In genomic region chr9:36135791-36136276, GRCh38 we compare ENCODE assay signal across 8 cellular contexts. TPM values are rescaled to one million over a fixed set of nuclear protein-coding genes. Genes with fewer than 3 reads are reported as not detected.
A peak's percentile ranks its signal among the peaks of the same experiment; 100 is the strongest.
DNase-seq lines count a peak whose midpoint lies in the region; ATAC-seq, FAIRE-seq and TF ChIP-seq lines count a peak whose summit lies in the region.

No MANE protein-coding gene starts in this region.

- TF ChIP-seq POLR2A in A549 (IDR thresholded peaks at IDR 0.05; ENCODE audit: low read length): no peak

- WGBS in A549 (ENCODE audit: missing lambda C conversion rate): 31% methylated on average over 16 of the region's 18 CpGs

- H3K9me3 ChIP-seq in A549: no peaks in the 10 kb centered on the region
- no peaks in the 10 kb centered on the region for H3K9me3 ChIP-seq in muscle layer of colon (ENCODE audit: low read length)

- H3K4me3 ChIP-seq in A549 (peak overlapping the region; percentile 78), HL-60 (replicated peaks; ENCODE audit: insufficient read depth, low read length) (peak overlapping the region; percentile 58), choroid plexus epithelial cell (ENCODE audit: low read depth, low read length) (peak overlapping the region; percentile 59), muscle layer of colon (ENCODE audit: low read depth in 1 of 2, low read length in 2 of 2) (peak overlapping the region; percentile 89 to 98)

- H3K9ac ChIP-seq in muscle layer of colon (ENCODE audit: low read length): peak overlapping the region; percentile 15

- FAIRE-seq in A549 (lab: Jason Lieb, UNC): no peak

- H3K27me3 ChIP-seq in HL-60 (ENCODE audit: insufficient read depth, poor library complexity, severe bottlenecking) (no peaks in the 10 kb centered on the region), muscle layer of colon (ENCODE audit: control insufficient read depth in 1 of 2, insufficient read depth in 2 of 2, low read length in 2 of 2) (peaks cover 0 to 4% of the 10 kb centered on the region in 2 donors)

- POLR2A ChIA-PET in A549 (lab: Yijun Ruan, JAX): interaction anchor here (0.6 to 2.1 kb wide), 6 partner anchors 13 to 98 kb away, joined by 3 to 10 read pairs (median 4); no protein-coding TSS in a partner anchor

- H3K36me3 ChIP-seq in muscle layer of colon (ENCODE audit: insufficient read depth, low read length): no peaks in the 10 kb centered on the region

- TF ChIP-seq EP300 in A549 (IDR thresholded peaks at IDR 0.05): no peak

- H3K27ac ChIP-seq in A549 (peak overlapping the region; percentile 79 to 93), HL-60 (replicated peaks) (no peak overlapping the region), muscle layer of colon (ENCODE audit: low read depth, low read length) (peak overlapping the region; percentile 84)

- ATAC-seq in A549: peak; percentile 64 to 70; a peak in 5 of 6 replicates

- H3K4me2 ChIP-seq in A549: peak overlapping the region; percentile 87

- TF ChIP-seq CTCF in A549 (IDR thresholded peaks at IDR 0.05) (no peak), HL-60 (IDR thresholded peaks at IDR 0.05; ENCODE audit: insufficient read depth, low read length) (no peak), choroid plexus epithelial cell (conservative IDR thresholded peaks at IDR 0.05; ENCODE audit: low read depth, low read length) (no peak)

- CTCF ChIA-PET in A549 (lab: Yijun Ruan, JAX): interaction anchor here (1.0 to 9.9 kb wide), 6 partner anchors 13 to 44 kb away, joined by 3 to 176 read pairs (median 6); partner anchors contain the start of gene CCIN

- no peak for DNase-seq in A549 (ENCODE audit: low read depth in 1 of 2, low spot score in 1 of 2)
- DNase-seq in HL-60 (ENCODE audit: low read depth in 1 of 2, low spot score in 1 of 2): no peak
- DNase-seq in choroid plexus epithelial cell (ENCODE audit: low read depth): no peak
- DNase-seq in NCI-H1417 treated with DMSO at 0.1 percent for 48 hours (lab: John Stamatoyannopoulos, UW): no peak
- no peak for DNase-seq in NCI-H187 treated with DMSO at 0.1 percent for 48 hours (lab: John Stamatoyannopoulos, UW)
- no peak for DNase-seq in stimulated activated CD4-positive, alpha-beta T cell treated with anti-CD3 and anti-CD28 coated beads, Interleukin-1b, Interleukin-23, amount 100 ng/mL, for 48 hours
- no peak for DNase-seq in Kasumi-1 (lab: John Stamatoyannopoulos, UW)

- no peak for TF ChIP-seq RAD21 in A549 (conservative IDR thresholded peaks at IDR 0.05 in 1 of 2, IDR thresholded peaks at IDR 0.05 in 1 of 2)

- H3K4me1 ChIP-seq in A549 (peaks cover 9% of the 10 kb centered on the region; the same call in 1 of the 3 replicates), muscle layer of colon (ENCODE audit: insufficient read depth, low read length) (peaks cover 45% of the 10 kb centered on the region)

TF ChIP-seq in A549, 52 proteins besides CTCF, POLR2A, EP300 and RAD21:
- TF ChIP-seq KDM1A (IDR thresholded peaks at IDR 0.05; ENCODE audit: low read depth) (no peak), ZSCAN20 (CRISPR knock-in tag; IDR thresholded peaks at IDR 0.05) (no peak), MAX (IDR thresholded peaks at IDR 0.05) (no peak), HOXB13 (CRISPR knock-in tag; IDR thresholded peaks at IDR 0.05; ENCODE audit: low read depth) (no peak), GATA3 (IDR thresholded peaks at IDR 0.05; ENCODE audit: borderline replicate concordance) (no peak), E2F6 (IDR thresholded peaks at IDR 0.05; ENCODE audit: borderline replicate concordance, low read depth) (no peak), HEYL (CRISPR knock-in tag; IDR thresholded peaks at IDR 0.05) (no peak), ZFP36 (IDR thresholded peaks at IDR 0.05; ENCODE audit: borderline replicate concordance, partially characterized antibody) (no peak), RARB (CRISPR knock-in tag; IDR thresholded peaks at IDR 0.05) (no peak)

RNA-seq across cellular contexts. Expression of gene GLIPR2, which starts 0.7 kb away (rescaled TPM):
- polyA plus RNA-seq in A549 (2011; rRNA removed) (6.2 and 9.0 TPM in 2 replicates), A549 (2017; fragmentation: RNase III; extraction: RNeasy Plus Mini Kit Qiagen cat#74134 plus additional on column Dnase treatment) (13.5 to 16.9 TPM (median 16.0 TPM) in 3 replicates)
- 7.2 and 8.3 TPM in 2 replicates for polyA plus RNA-seq in A549 (2012; cell fraction: cytosol; rRNA removed)
- polyA plus RNA-seq in A549 (2012; cell fraction: nucleus; rRNA removed): 4.5 and 6.9 TPM in 2 replicates
- 7.5 and 7.9 TPM in 2 replicates for polyA minus RNA-seq in A549 (2011; rRNA and poly(A)+ RNA removed)

RNA-seq across cellular contexts. Expression of gene CCIN, which starts 33.4 kb away (rescaled TPM):
- polyA plus RNA-seq in A549 (2011; rRNA removed) (0.05 TPM in 1 of 2 replicates, not detected in the other), A549 (2017; fragmentation: RNase III; extraction: RNeasy Plus Mini Kit Qiagen cat#74134 plus additional on column Dnase treatment) (0.05 TPM in 2 of 3 replicates, not detected in the other)
- 0.06 and 0.09 TPM in 2 replicates for polyA plus RNA-seq in A549 (2012; cell fraction: cytosol; rRNA removed)
- 0.13 and 0.17 TPM in 2 replicates for polyA plus RNA-seq in A549 (2012; cell fraction: nucleus; rRNA removed)
- polyA minus RNA-seq in A549 (2011; rRNA and poly(A)+ RNA removed): 0.17 and 0.29 TPM in 2 replicates

RNA-seq across cellular contexts. Expression of gene CLTA, which starts 54.9 kb away (rescaled TPM):
- polyA plus RNA-seq in A549 (2011; rRNA removed) (203 and 291 TPM in 2 replicates), A549 (2017; fragmentation: RNase III; extraction: RNeasy Plus Mini Kit Qiagen cat#74134 plus additional on column Dnase treatment) (290 to 312 TPM (median 296 TPM) in 3 replicates)
- 260 and 265 TPM in 2 replicates for polyA plus RNA-seq in A549 (2012; cell fraction: cytosol; rRNA removed)
- 164 and 169 TPM in 2 replicates for polyA plus RNA-seq in A549 (2012; cell fraction: nucleus; rRNA removed)
- 94.2 and 98.4 TPM in 2 replicates for polyA minus RNA-seq in A549 (2011; rRNA and poly(A)+ RNA removed)
